ENCODE assay signal across 18 cellular contexts in the genomic region with DNA sequence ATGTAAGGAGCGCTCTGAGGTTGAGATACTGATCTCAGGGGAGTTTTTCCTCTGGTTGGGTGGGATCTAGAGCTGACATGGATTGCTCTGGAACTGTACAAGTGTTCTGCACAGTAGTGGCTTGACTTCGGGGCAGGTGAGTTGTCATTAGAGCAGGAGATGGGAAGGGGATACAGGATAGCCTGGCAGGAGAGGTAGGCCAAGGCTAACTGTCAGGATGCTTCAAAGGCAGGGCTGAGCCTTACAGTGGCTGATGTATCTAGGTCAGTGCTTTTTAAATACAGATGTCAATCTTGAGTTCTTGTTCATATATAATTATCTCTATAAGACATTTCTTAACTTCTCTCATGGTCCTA. TPM values are rescaled to one million over a fixed set of nuclear protein-coding genes. Genes with fewer than 3 reads are reported as not detected.
DNase-seq lines count a peak whose midpoint lies in the region; ATAC-seq and TF ChIP-seq lines count a peak whose summit lies in the region.
"Had no signal": no experiment of that assay in that cellular context is flagged by ENCODE, and none has a peak within 500 bp of the region (broad histone marks: within the 10 kb centered on the region; RNA-seq: fewer than 3 reads in every experiment).

No MANE protein-coding gene starts in this region.

- H3K9me3 ChIP-seq in IMR-90 (ENCODE audit: control insufficient read depth, insufficient read depth, low read length) (no peaks in the 10 kb centered on the region), hepatocyte (ENCODE audit: low read depth) (no peaks in the 10 kb centered on the region)

- H2BK20ac ChIP-seq in IMR-90 (ENCODE audit: low read depth, low read length): no peak overlapping the region

- TF ChIP-seq POLR2A in IMR-90 (IDR thresholded peaks at IDR 0.05; ENCODE audit: low read depth, low read length) (no peak), GM18505 (IDR thresholded peaks at IDR 0.05; ENCODE audit: borderline replicate concordance, extremely low read depth, insufficient read depth, insufficient read length) (no peak)

- no peak overlapping the region for H3K9ac ChIP-seq in IMR-90 (ENCODE audit: low read depth, low read length)

- no TSS peak for BruUV-seq in IMR-90 (replicated peaks; lab: Mats Ljungman, UMichigan)

- H3K4me3 ChIP-seq in GM23338: no peak overlapping the region
- H3K4me3 ChIP-seq in IMR-90 (ENCODE audit: insufficient read depth, low read depth, low read length): no peak overlapping the region
- no peak overlapping the region for H3K4me3 ChIP-seq in hepatocyte
- H3K4me3 ChIP-seq: SK-N-MC had no signal

- H3K36me3 ChIP-seq in GM23338 (ENCODE audit: insufficient read depth): no peaks in the 10 kb centered on the region
- no peaks in the 10 kb centered on the region for H3K36me3 ChIP-seq in IMR-90 (ENCODE audit: control insufficient read depth, insufficient read depth, low read length)
- no peaks in the 10 kb centered on the region for H3K36me3 ChIP-seq in hepatocyte (replicated peaks; ENCODE audit: insufficient read depth, low read depth)

- no peak overlapping the region for H4K91ac ChIP-seq in IMR-90 (ENCODE audit: insufficient read depth, low read depth, low read length)

- H3K9me3 Mint-ChIP-seq in GM23338 (peaks cover 4% of the 10 kb centered on the region; the same call in 2 of the 3 replicates), progenitor cell of endocrine pancreas (ENCODE audit: low read depth) (no peaks in the 10 kb centered on the region)
- no peaks in the 10 kb centered on the region for H3K9me3 Mint-ChIP-seq in activated CD4-positive, alpha-beta memory T cell treated with anti-CD3 and anti-CD28 coated beads, Interleukin-2, amount 10 ng/mL, durations not matched to agents 7 days and 5 days

- POLR2A ChIA-PET in IMR-90 (lab: Charles Lee; ENCODE audit: unreplicated experiment): no interaction called here
- POLR2A ChIA-PET in activated CD4-positive, alpha-beta memory T cell treated with anti-CD3 and anti-CD28 coated beads, Interleukin-2, amount 10 ng/mL, durations not matched to agents 7 days and 5 days (lab: Charles Lee): no interaction called here

- peaks cover 10% of the 10 kb centered on the region; the same call in 1 of the 2 replicates for H3K9me2 ChIP-seq in GM23338 (ENCODE audit: insufficient read depth)
- no peaks in the 10 kb centered on the region for H3K9me2 ChIP-seq in hepatocyte (replicated peaks; ENCODE audit: insufficient read depth)

- peak; percentile 56 for ATAC-seq in GM23338
- no peak for ATAC-seq in IMR-90 (ENCODE audit: low read depth)
- no peak for ATAC-seq in GM18505 (IDR thresholded peaks at IDR 0.05; ENCODE audit: unreplicated experiment)

- H3K4me1 Mint-ChIP-seq in GM23338 (peaks cover 19% of the 10 kb centered on the region), progenitor cell of endocrine pancreas (ENCODE audit: low read depth) (peaks cover 22% of the 10 kb centered on the region)
- H3K4me1 Mint-ChIP-seq in activated CD4-positive, alpha-beta memory T cell treated with anti-CD3 and anti-CD28 coated beads, Interleukin-2, amount 10 ng/mL, durations not matched to agents 7 days and 5 days: peaks cover 1% of the 10 kb centered on the region

- H3K79me2 ChIP-seq in GM23338 (replicated peaks; ENCODE audit: insufficient read depth) (no peaks in the 10 kb centered on the region), hepatocyte (no peaks in the 10 kb centered on the region)

- no peak overlapping the region for H4K8ac ChIP-seq in IMR-90 (ENCODE audit: low read depth in 2 of 2, low read length in 2 of 2)

- H3K4me1 ChIP-seq in GM23338 (ENCODE audit: insufficient read depth): peaks cover 16% of the 10 kb centered on the region
- 0 out of 2 replicates have a peak, but pooled peaks cover 2% of the 10 kb centered on the region for H3K4me1 ChIP-seq in IMR-90 (ENCODE audit: control insufficient read depth, insufficient read depth, low read length)
- no peaks in the 10 kb centered on the region for H3K4me1 ChIP-seq in hepatocyte (ENCODE audit: insufficient read depth)

- intact Hi-C loops in IMR-90 (cut with micrococcal nuclease): no loop called here

- CTCF ChIA-PET in IMR-90 (lab: Yijun Ruan, JAX): no interaction called here
- CTCF ChIA-PET in activated CD4-positive, alpha-beta memory T cell treated with anti-CD3 and anti-CD28 coated beads, Interleukin-2, amount 10 ng/mL, durations not matched to agents 7 days and 5 days (lab: Charles Lee): no interaction called here

- no peaks in the 10 kb centered on the region for H3F3A ChIP-seq in GM23338 (replicated peaks; ENCODE audit: low read depth)

- no peak overlapping the region for H2BK15ac ChIP-seq in IMR-90 (ENCODE audit: low read depth, low read length)

- DNase-seq in GM23338 (ENCODE audit: low spot score) (no peak), IMR-90 (no peak), hepatocyte (ENCODE audit: low spot score) (no peak), progenitor cell of endocrine pancreas (ENCODE audit: low spot score, unreplicated experiment) (no peak)
- DNase-seq in activated CD4-positive, alpha-beta memory T cell treated with anti-CD3 and anti-CD28 coated beads, Interleukin-2, amount 10 ng/mL, durations not matched to agents 7 days and 5 days: no peak
- DNase-seq in activated naive CD4-positive, alpha-beta T cell treated with Interleukin-2 at 50 U/mL for 16 hours: no peak
- DNase-seq: C1 segment of cervical spinal cord, DMS79 treated with DMSO at 0.1 percent for 48 hours, HCEC 1CT, KG1, NCI-H187 treated with DMSO at 0.1 percent for 48 hours, NCI-H2227 treated with DMSO at 0.1 percent for 48 hours, NCI-H510A treated with DMSO at 0.1 percent for 48 hours, NCI-H774, OCI-M1, SHP77 had no signal

- no peak overlapping the region for H2AK9ac ChIP-seq in IMR-90 (replicated peaks; ENCODE audit: low read depth, low read length, poor library complexity)

- H3K36me3 Mint-ChIP-seq in GM23338 (ENCODE audit: low read depth) (peaks cover 12% of the 10 kb centered on the region; the same call in 2 of the 3 replicates), progenitor cell of endocrine pancreas (ENCODE audit: insufficient read depth) (no peaks in the 10 kb centered on the region)
- H3K36me3 Mint-ChIP-seq in activated CD4-positive, alpha-beta memory T cell treated with anti-CD3 and anti-CD28 coated beads, Interleukin-2, amount 10 ng/mL, durations not matched to agents 7 days and 5 days (ENCODE audit: low read depth): no peaks in the 10 kb centered on the region

- H2AFZ ChIP-seq in GM23338: peak overlapping the region; percentile 96
- H2AFZ ChIP-seq in IMR-90 (replicated peaks; ENCODE audit: low read length, poor library complexity): peak overlapping the region; percentile 0
- peak overlapping the region; percentile 21 for H2AFZ ChIP-seq in hepatocyte

- H3K27ac ChIP-seq in GM23338 (ENCODE audit: low read depth) (no peak overlapping the region), IMR-90 (ENCODE audit: insufficient read depth, low read length) (no peak overlapping the region), hepatocyte (peak overlapping the region; percentile 67)
- H3K27ac ChIP-seq: SK-N-MC had no signal

- WGBS in IMR-90 (ENCODE audit: extremely low coverage in 2 of 2, insufficient read length in 1 of 2), 2 experiments: 43% methylated on average over 1 of the region's 2 CpGs; no CpG with 5 or more reads in 1 of the 2 experiments
- 73% methylated on average over 2 of the region's 2 CpGs for WGBS in hepatocyte (ENCODE audit: low lambda C conversion rate, missing lambda C conversion rate)

- H3K18ac ChIP-seq in IMR-90 (ENCODE audit: low read depth, low read length): no peak overlapping the region

- H3K4me2 ChIP-seq in GM23338: peak overlapping the region; percentile 53; the same call in 1 of the 2 replicates
- no peak overlapping the region for H3K4me2 ChIP-seq in IMR-90 (ENCODE audit: low read depth, low read length)
- H3K4me2 ChIP-seq in hepatocyte: no peak overlapping the region

- H4K20me1 ChIP-seq in GM23338 (replicated peaks; ENCODE audit: insufficient read depth) (no peaks in the 10 kb centered on the region), IMR-90 (ENCODE audit: insufficient read depth, low read length) (no peaks in the 10 kb centered on the region), hepatocyte (ENCODE audit: insufficient read depth, poor library complexity, severe bottlenecking) (no peaks in the 10 kb centered on the region)

- TF ChIP-seq CTCF in GM23338 (conservative IDR thresholded peaks at IDR 0.05; ENCODE audit: low read depth in 2 of 2): no peak
- TF ChIP-seq CTCF in IMR-90 (conservative IDR thresholded peaks at IDR 0.05; ENCODE audit: low read depth, low read length): no peak
- TF ChIP-seq CTCF in hepatocyte (IDR thresholded peaks at IDR 0.05; ENCODE audit: poor library complexity): no peak
- TF ChIP-seq CTCF in progenitor cell of endocrine pancreas (IDR thresholded peaks at IDR 0.05; ENCODE audit: unreplicated experiment): no peak

- H3K56ac ChIP-seq in IMR-90 (ENCODE audit: extremely low read depth, insufficient read depth, low read length): no peak overlapping the region

- H3K27me3 ChIP-seq in GM23338 (ENCODE audit: insufficient read depth) (no peaks in the 10 kb centered on the region), IMR-90 (ENCODE audit: control insufficient read depth, insufficient read depth, low read length) (peaks cover 2% of the 10 kb centered on the region; the same call in 1 of the 2 replicates), hepatocyte (no peaks in the 10 kb centered on the region)

- in situ Hi-C loops in IMR-90 (cut with MboI; ENCODE audit: low sequenced_read_pairs): no loop called here

- H3K4me3 Mint-ChIP-seq in GM23338 (no peak overlapping the region), progenitor cell of endocrine pancreas (ENCODE audit: low read depth) (no peak overlapping the region)
- H3K4me3 Mint-ChIP-seq in activated CD4-positive, alpha-beta memory T cell treated with anti-CD3 and anti-CD28 coated beads, Interleukin-2, amount 10 ng/mL, durations not matched to agents 7 days and 5 days: no peak overlapping the region

- no peak overlapping the region for H2BK120ac ChIP-seq in IMR-90 (ENCODE audit: low read depth, low read length)

- no peak for TF ChIP-seq RAD21 in IMR-90 (IDR thresholded peaks at IDR 0.05; ENCODE audit: low read length)

- H3K27me3 Mint-ChIP-seq in GM23338 (ENCODE audit: insufficient read depth, low read depth, poor library complexity) (peaks cover 2% of the 10 kb centered on the region), progenitor cell of endocrine pancreas (no peaks in the 10 kb centered on the region)
- no peaks in the 10 kb centered on the region for H3K27me3 Mint-ChIP-seq in activated CD4-positive, alpha-beta memory T cell treated with anti-CD3 and anti-CD28 coated beads, Interleukin-2, amount 10 ng/mL, durations not matched to agents 7 days and 5 days

- dilution Hi-C loops in IMR-90 (cut with HindIII; ENCODE audit: low sequenced_read_pairs, unreplicated experiment): no loop called here

- H2BK5ac ChIP-seq in IMR-90 (ENCODE audit: low read depth, low read length, poor library complexity, severe bottlenecking): no peak overlapping the region

- no peaks in the 10 kb centered on the region for H3K9me1 ChIP-seq in IMR-90 (ENCODE audit: insufficient read depth, low read length)

- H2AK5ac ChIP-seq in IMR-90 (ENCODE audit: low read depth, low read length): no peak overlapping the region

- no peak overlapping the region for H3K23ac ChIP-seq in IMR-90 (ENCODE audit: low read depth, low read length)

- H3K14ac ChIP-seq in IMR-90 (replicated peaks; ENCODE audit: low read depth, low read length): no peak overlapping the region

- no peaks in the 10 kb centered on the region for H3K79me1 ChIP-seq in IMR-90 (ENCODE audit: low read depth in 1 of 2, low read length in 2 of 2)

- no peak overlapping the region for H4K5ac ChIP-seq in IMR-90 (ENCODE audit: low read depth, low read length)

- peak overlapping the region; percentile 23; the same call in 1 of the 2 replicates for H3K27ac Mint-ChIP-seq in GM23338
- H3K27ac Mint-ChIP-seq in progenitor cell of endocrine pancreas: peak overlapping the region; percentile 93
- no peak overlapping the region for H3K27ac Mint-ChIP-seq in activated CD4-positive, alpha-beta memory T cell treated with anti-CD3 and anti-CD28 coated beads, Interleukin-2, amount 10 ng/mL, durations not matched to agents 7 days and 5 days

- H3K4ac ChIP-seq in IMR-90 (ENCODE audit: low read depth, low read length): no peak overlapping the region

RNA-seq across cellular contexts. Expression of gene RELL1, which starts 43.5 kb away (rescaled TPM):
- 27.0 and 28.5 TPM in 2 replicates for total RNA-seq in GM23338 (2014; rRNA removed; shearing (Covaris generic))
- polyA plus RNA-seq in GM23338 (2016; fragmentation: Nextera tagmentation; extraction: Ambion mirVana) (1.9 and 2.8 TPM in 2 replicates), IMR-90 (2012; rRNA removed) (6.8 TPM in 2 replicates), hepatocyte (5.5 and 10.0 TPM in 2 replicates)
- total RNA-seq in IMR-90 (2012; rRNA removed) (39.6 and 53.6 TPM in 2 replicates), hepatocyte (39.8 and 44.8 TPM in 2 replicates), progenitor cell of endocrine pancreas (30.4 and 33.6 TPM in 2 replicates)
- 5.6 TPM in 2 replicates for polyA plus RNA-seq in IMR-90 (2012; cell fraction: cytosol; rRNA removed)
- polyA plus RNA-seq in IMR-90 (2012; cell fraction: nucleus; rRNA removed; ENCODE audit: low replicate concordance): 3.8 and 4.2 TPM in 2 replicates
- total RNA-seq in activated CD4-positive, alpha-beta memory T cell treated with anti-CD3 and anti-CD28 coated beads, Interleukin-2, amount 10 ng/mL, durations not matched to agents 7 days and 5 days: 10 to 100 TPM; 40.9 to 44.9 TPM

Comparison
In these comparisons a context has a peak if more than half of its experiments do, and no peak if none do; other contexts are left out.
1. H2AFZ ChIP-seq: peak in every context shown above with its lines; median percentile 96 in GM23338; 21 in hepatocyte; 0 in IMR-90.